21 cellular contexts compared by ENCODE assay signal in genomic region chr6:128641701-128642100, GRCh38.
DNase-seq lines count a peak whose midpoint lies in the region; ATAC-seq and TF ChIP-seq lines count a peak whose summit lies in the region.
"Had no signal": no experiment of that assay in that cellular context is flagged by ENCODE, and none has a peak within 500 bp of the region (broad histone marks: within the 10 kb centered on the region; RNA-seq: fewer than 3 reads in every experiment).

No MANE protein-coding gene starts in this region.

- peaks cover 7% of the 10 kb centered on the region; the same call in 1 of the 2 replicates for H3K36me3 ChIP-seq in RWPE2 (ENCODE audit: low read depth)
- H3K36me3 ChIP-seq in naive thymus-derived CD4-positive, alpha-beta T cell (ENCODE audit: control insufficient read depth in 2 of 3, insufficient read depth in 3 of 3, low read length in 3 of 3) = no peaks in the 10 kb centered on the region

- no peak overlapping the region for H2BK120ac ChIP-seq in H9 (ENCODE audit: low read depth, low read length, poor library complexity, severe bottlenecking)

- H3K23ac ChIP-seq in H9 (ENCODE audit: insufficient read length, low read depth, low read length) = no peak overlapping the region

- H3K4me1 ChIP-seq in RWPE2 (ENCODE audit: insufficient read depth, poor library complexity, severe bottlenecking) (peaks cover 19% of the 10 kb centered on the region), H9 (ENCODE audit: insufficient read depth, low read length) (no peaks in the 10 kb centered on the region)
- H3K4me1 ChIP-seq in naive thymus-derived CD4-positive, alpha-beta T cell (ENCODE audit: control insufficient read depth in 2 of 2, insufficient read depth in 2 of 2, low read length in 2 of 2) = no peaks in the 10 kb centered on the region

- H3K9ac ChIP-seq in H9 (ENCODE audit: extremely low read depth, insufficient read length, low read length) = no peak overlapping the region

- H3K23me2 ChIP-seq in H9 (ENCODE audit: insufficient read length, low read depth, low read length, poor library complexity, severe bottlenecking) = no peaks in the 10 kb centered on the region

- H3K9me3 Mint-ChIP-seq in naive thymus-derived CD4-positive, alpha-beta T cell = no peaks in the 10 kb centered on the region
- no peaks in the 10 kb centered on the region for H3K9me3 Mint-ChIP-seq in H9

- H3K4me3 Mint-ChIP-seq in naive thymus-derived CD4-positive, alpha-beta T cell = no peak overlapping the region
- H3K4me3 Mint-ChIP-seq in H9 = no peak overlapping the region
- H3K4me3 Mint-ChIP-seq: CD8-positive, alpha-beta memory T cell had no signal

- no peak overlapping the region for H4K8ac ChIP-seq in H9 (replicated peaks; ENCODE audit: insufficient read length, low read depth, low read length)

- H4K91ac ChIP-seq in H9 (ENCODE audit: insufficient read length, low read depth, low read length) = no peak overlapping the region

- no peaks in the 10 kb centered on the region for H3K36me3 Mint-ChIP-seq in naive thymus-derived CD4-positive, alpha-beta T cell
- H3K36me3 Mint-ChIP-seq in H9 (ENCODE audit: insufficient read depth in 1 of 3, low read depth in 3 of 3) = no peaks in the 10 kb centered on the region
- H3K36me3 Mint-ChIP-seq: CD8-positive, alpha-beta memory T cell had no signal

- H3K27ac Mint-ChIP-seq in naive thymus-derived CD4-positive, alpha-beta T cell = no peak overlapping the region
- no peak overlapping the region for H3K27ac Mint-ChIP-seq in H9
- H3K27ac Mint-ChIP-seq: CD8-positive, alpha-beta memory T cell had no signal

- no peak overlapping the region for H2BK20ac ChIP-seq in H9 (ENCODE audit: low read depth, low read length, poor library complexity, severe bottlenecking)

- no peak overlapping the region for H3K56ac ChIP-seq in H9 (ENCODE audit: insufficient read length, low read depth, low read length)

- intact Hi-C loops in naive thymus-derived CD4-positive, alpha-beta T cell (cut with micrococcal nuclease) = no loop called here

- H3K18ac ChIP-seq in H9 (ENCODE audit: insufficient read length, low read depth, low read length) = no peak overlapping the region

- DNase-seq in AG10803 (ENCODE audit: low read depth) = peak; percentile 70
- no peak for DNase-seq in RWPE2 (ENCODE audit: low spot score)
- DNase-seq in fibroblast of gingiva (ENCODE audit: low read depth) = peak; percentile 80
- peak; percentile 16 for DNase-seq in iris pigment epithelial cell (ENCODE audit: low read depth)
- DNase-seq in naive thymus-derived CD4-positive, alpha-beta T cell = no peak
- no peak for DNase-seq in NCI-H2171 (lab: John Stamatoyannopoulos, UW)
- no peak for DNase-seq in H9
- DNase-seq: C1 segment of cervical spinal cord; CD8-positive, alpha-beta memory T cell; DMS53; EL; KBM-7; NCI-H1105; NCI-H2081; NCI-H748 treated with DMSO at 0.1 percent for 48 hours; OCI-M1; RPMI8226; SIG-M5 had no signal

- H2BK5ac ChIP-seq in H9 (ENCODE audit: insufficient read length, low read length) = no peak overlapping the region

- no peak overlapping the region for H2BK15ac ChIP-seq in H9 (ENCODE audit: low read depth, low read length)

- no peak overlapping the region for H2AFZ ChIP-seq in H9 (ENCODE audit: low read length)

- H2AK5ac ChIP-seq in H9 (ENCODE audit: insufficient read length, low read length) = no peak overlapping the region

- H3K27ac ChIP-seq in RWPE2 (ENCODE audit: poor library complexity, severe bottlenecking) (peak overlapping the region; percentile 25), H9 (ENCODE audit: insufficient read length, low read depth, low read length) (no peak overlapping the region)
- no peak overlapping the region for H3K27ac ChIP-seq in naive thymus-derived CD4-positive, alpha-beta T cell (ENCODE audit: low read depth, low read length)

- ATAC-seq in RWPE2 (ENCODE audit: low read depth) (no peak), GM21723 (IDR thresholded peaks at IDR 0.05; ENCODE audit: unreplicated experiment) (no peak)
- no peak for ATAC-seq in naive thymus-derived CD4-positive, alpha-beta T cell
- ATAC-seq: GM12878, SK-N-SH treated with all-trans-retinoic acid at 6 μM for 48 hours had no signal

- H3K4ac ChIP-seq in H9 (ENCODE audit: low read depth, low read length) = no peak overlapping the region

- no peaks in the 10 kb centered on the region for H3K9me3 ChIP-seq in RWPE2 (ENCODE audit: severe bottlenecking)
- H3K9me3 ChIP-seq in naive thymus-derived CD4-positive, alpha-beta T cell (ENCODE audit: control insufficient read depth in 2 of 3, low read length in 3 of 3) = no peaks in the 10 kb centered on the region
- H3K9me3 ChIP-seq in H9 (ENCODE audit: control insufficient read depth, low read depth, low read length) = no peaks in the 10 kb centered on the region

- H3K27me3 ChIP-seq in RWPE2 (ENCODE audit: insufficient read depth, poor library complexity, severe bottlenecking) = no peaks in the 10 kb centered on the region
- no peaks in the 10 kb centered on the region for H3K27me3 ChIP-seq in naive thymus-derived CD4-positive, alpha-beta T cell (ENCODE audit: control insufficient read depth in 2 of 2, insufficient read depth in 2 of 2, low read length in 2 of 2)
- no peaks in the 10 kb centered on the region for H3K27me3 ChIP-seq in H9 (ENCODE audit: insufficient read depth, low read length)

- no peaks in the 10 kb centered on the region for H3K4me1 Mint-ChIP-seq in naive thymus-derived CD4-positive, alpha-beta T cell
- 0 out of 4 replicates have a peak, but pooled peaks cover 0 to 2% of the 10 kb centered on the region in 2 experiments for H3K4me1 Mint-ChIP-seq in H9
- H3K4me1 Mint-ChIP-seq: CD8-positive, alpha-beta memory T cell had no signal

- no peaks in the 10 kb centered on the region for H4K20me1 ChIP-seq in H9 (ENCODE audit: control insufficient read depth, insufficient read depth, insufficient read length)

- TF ChIP-seq CTCF in AG10803 (conservative IDR thresholded peaks at IDR 0.05; ENCODE audit: low read length) (no peak), RWPE2 (IDR thresholded peaks at IDR 0.05; ENCODE audit: poor library complexity, severe bottlenecking) (no peak), H9 (conservative IDR thresholded peaks at IDR 0.05) (no peak)

- H3T11ph ChIP-seq in H9 (ENCODE audit: low read length) = no peak overlapping the region

- CTCF ChIA-PET in naive thymus-derived CD4-positive, alpha-beta T cell (lab: Charles Lee) = no interaction called here

- no peaks in the 10 kb centered on the region for H3K79me2 ChIP-seq in H9 (ENCODE audit: insufficient read depth, low read length)

- H2BK12ac ChIP-seq in H9 (ENCODE audit: insufficient read length, low read depth, low read length) = no peak overlapping the region

- H3K14ac ChIP-seq in H9 (ENCODE audit: insufficient read depth, low read length) = no peak overlapping the region

- H4K5ac ChIP-seq in H9 (ENCODE audit: insufficient read length, low read depth, low read length) = no peak overlapping the region

- H3K4me3 ChIP-seq in AG10803 (ENCODE audit: low read length) (no peak overlapping the region), RWPE2 (ENCODE audit: severe bottlenecking) (no peak overlapping the region)
- no peak overlapping the region for H3K4me3 ChIP-seq in naive thymus-derived CD4-positive, alpha-beta T cell (ENCODE audit: low read length)
- H3K4me3 ChIP-seq: GM12878 had no signal

- POLR2A ChIA-PET in naive thymus-derived CD4-positive, alpha-beta T cell (lab: Charles Lee) = interaction anchor here (0.6 kb wide), 1 partner anchor 410 kb away, joined by 3 read pairs; no protein-coding TSS in a partner anchor

- H3K27me3 Mint-ChIP-seq in naive thymus-derived CD4-positive, alpha-beta T cell = peaks cover 0 to 10% (median 4%) of the 10 kb centered on the region in 5 donors
- no peaks in the 10 kb centered on the region for H3K27me3 Mint-ChIP-seq in H9 (ENCODE audit: low read depth)

- H3K79me1 ChIP-seq in H9 (ENCODE audit: insufficient read depth, low read depth, low read length, poor library complexity, severe bottlenecking) = no peaks in the 10 kb centered on the region

- no peak overlapping the region for H3K4me2 ChIP-seq in H9 (ENCODE audit: insufficient read depth, insufficient read length, low read length)

Comparison
In these comparisons a context has a peak if more than half of its experiments do, and no peak if none do; other contexts are left out.
1. DNase-seq: peak in AG10803 (single experiment), fibroblast of gingiva (single experiment) and iris pigment epithelial cell (single experiment); none in RWPE2 (single experiment), naive thymus-derived CD4-positive, alpha-beta T cell (0 of 9), NCI-H2171 (single experiment) and H9 (single experiment).